ENCODE assay signal across 8 cellular contexts in genomic region chr3:187737401-187738088, GRCh38. TPM values are rescaled to one million over a fixed set of nuclear protein-coding genes. Genes with fewer than 3 reads are reported as not detected.
DNase-seq lines count a peak whose midpoint lies in the region; ATAC-seq and TF ChIP-seq lines count a peak whose summit lies in the region.

No MANE protein-coding gene starts in this region.

- H3K27ac ChIP-seq in GM23248 (peak overlapping the region; percentile 97), OCI-LY3 (ENCODE audit: low read length) (no peak overlapping the region), adipose tissue (ENCODE audit: low read depth, low read length) (peak overlapping the region; percentile 94)

- H3K36me3 ChIP-seq in GM23248 (ENCODE audit: low read depth) (peaks cover 12% of the 10 kb centered on the region), OCI-LY3 (replicated peaks; ENCODE audit: low read depth, low read length) (peaks cover 52% of the 10 kb centered on the region)

- no peak for ATAC-seq in GM21367 (IDR thresholded peaks at IDR 0.05; ENCODE audit: unreplicated experiment)

- TF ChIP-seq CTCF in OCI-LY3 (IDR thresholded peaks at IDR 0.05; ENCODE audit: low read depth, low read length) (no peak), osteocyte (IDR thresholded peaks at IDR 0.05) (peak; percentile 11)

- peaks cover 29% of the 10 kb centered on the region for H3F3A ChIP-seq in GM23248 (ENCODE audit: insufficient read depth)

- H3K9ac ChIP-seq in GM23248 (peak overlapping the region; percentile 94), OCI-LY3 (ENCODE audit: low read length) (peak overlapping the region; percentile 91)

- H3K9me2 ChIP-seq in GM23248 (ENCODE audit: insufficient read depth): no peaks in the 10 kb centered on the region

- H4K20me1 ChIP-seq in GM23248 (ENCODE audit: insufficient read depth): peaks cover 6% of the 10 kb centered on the region
- peaks cover 89% of the 10 kb centered on the region for H4K20me1 ChIP-seq in OCI-LY3 (ENCODE audit: insufficient read depth, low read length)

- H3K27me3 ChIP-seq in GM23248 (replicated peaks; ENCODE audit: insufficient read depth) (no peaks in the 10 kb centered on the region), OCI-LY3 (ENCODE audit: low read depth, low read length) (no peaks in the 10 kb centered on the region)

- H3K36me3 Mint-ChIP-seq in osteocyte (ENCODE audit: unreplicated experiment): peaks cover 11% of the 10 kb centered on the region

- H2AFZ ChIP-seq in GM23248 (peak overlapping the region; percentile 71), OCI-LY3 (ENCODE audit: low read depth, low read length) (no peak overlapping the region)

- H3K9me3 Mint-ChIP-seq in osteocyte (ENCODE audit: unreplicated experiment): no peaks in the 10 kb centered on the region

- H3K27me3 Mint-ChIP-seq in osteocyte (ENCODE audit: unreplicated experiment): no peaks in the 10 kb centered on the region

- H3K4me3 ChIP-seq in GM23248 (peak overlapping the region; percentile 96), OCI-LY3 (ENCODE audit: low read length) (peak overlapping the region; percentile 87)

- in situ Hi-C loops in GM23248 (cut with MboI): loop anchor here (10.0 to 25.0 kb wide), 3 partner anchors 750 to 1397 kb away; no protein-coding TSS in a partner anchor

- H3K4me3 Mint-ChIP-seq in osteocyte (ENCODE audit: unreplicated experiment): peak overlapping the region; percentile 94

- intact Hi-C loops in cardiac septum (cut with DNase I): loop anchor here (2.0 to 10.0 kb wide), 4 partner anchors 860 to 1497 kb away; no protein-coding TSS in a partner anchor

- peaks cover 74% of the 10 kb centered on the region for H3K4me1 Mint-ChIP-seq in osteocyte (ENCODE audit: unreplicated experiment)

- H3K79me2 ChIP-seq in GM23248 (ENCODE audit: insufficient read depth) (peaks cover 89% of the 10 kb centered on the region), OCI-LY3 (ENCODE audit: low read length) (peaks cover 88% of the 10 kb centered on the region)

- H3K4me1 ChIP-seq in GM23248 (ENCODE audit: insufficient read depth): peaks cover 46% of the 10 kb centered on the region
- H3K4me1 ChIP-seq in OCI-LY3 (ENCODE audit: low read length): peaks cover 41% of the 10 kb centered on the region

- H3K27ac Mint-ChIP-seq in osteocyte (ENCODE audit: unreplicated experiment): peak overlapping the region; percentile 100

- 3 to 4% methylated on average over 30 to 41 of the region's 41 CpGs for WGBS in GM23248 (ENCODE audit: low coverage in 1 of 2, low lambda C conversion rate in 2 of 2, missing lambda C conversion rate in 2 of 2), 2 experiments
- 2 to 11% (median 3%) methylated on average over 41 of the region's 41 CpGs for WGBS in adipose tissue, 3 donors

- DNase-seq in GM23248: peak; percentile 87
- DNase-seq in cardiac septum (ENCODE audit: low spot score): peak; percentile 90
- peak; percentile 87 for DNase-seq in osteocyte (ENCODE audit: extremely low spot score, unreplicated experiment)
- DNase-seq in DMS53 (lab: John Stamatoyannopoulos, UW): no peak
- DNase-seq in NCI-H446 treated with DMSO at 0.1 percent for 48 hours (lab: John Stamatoyannopoulos, UW): no peak

- H3K9me3 ChIP-seq in GM23248 (ENCODE audit: low read depth) (no peaks in the 10 kb centered on the region), OCI-LY3 (ENCODE audit: insufficient read depth, low read length) (no peaks in the 10 kb centered on the region)

- H3K4me2 ChIP-seq in GM23248 (ENCODE audit: unreplicated experiment): peak overlapping the region; percentile 82
- H3K4me2 ChIP-seq in OCI-LY3 (ENCODE audit: low read length): peak overlapping the region; percentile 99

RNA-seq across cellular contexts. Expression of gene BCL6, which starts 7.7 kb away (rescaled TPM):
- 32.3 and 61.6 TPM in 2 replicates for total RNA-seq in GM23248 (2014; rRNA removed; shearing (Covaris generic))
- polyA plus RNA-seq in GM23248 (2016; fragmentation: Nextera tagmentation; extraction: Ambion mirVana): 6.3 and 8.7 TPM in 2 replicates
- 100 to 1,000 TPM in 1 of 3 donors, 10 to 100 TPM in 2; 41.1 to 221 (median 96.3) TPM for polyA plus RNA-seq in adipose tissue
- total RNA-seq in cardiac septum: 67.4 TPM
- 69.3 and 84.8 TPM in 2 replicates for total RNA-seq in osteocyte

RNA-seq across cellular contexts. Expression of gene RTP2, which starts 35.2 kb away (rescaled TPM):
- not detected in 2 replicates for total RNA-seq in GM23248 (2014; rRNA removed; shearing (Covaris generic))
- polyA plus RNA-seq in GM23248 (2016; fragmentation: Nextera tagmentation; extraction: Ambion mirVana): not detected in 2 replicates
- not detected for polyA plus RNA-seq in adipose tissue
- total RNA-seq in cardiac septum: not detected
- not detected in 2 replicates for total RNA-seq in osteocyte

Comparison
In these comparisons a context has a peak if more than half of its experiments do, and no peak if none do; other contexts are left out.
1. DNase-seq: peak in GM23248 (single experiment), cardiac septum (single experiment) and osteocyte (single experiment); none in DMS53 (single experiment) and NCI-H446 treated with DMSO at 0.1 percent for 48 hours (single experiment).